Comparison of ENCODE assay signal across 18 cellular contexts in genomic region chr5:149886697-149887470, GRCh38. TPM values are rescaled to one million over a fixed set of nuclear protein-coding genes. Genes with fewer than 3 reads are reported as not detected.
DNase-seq lines count a peak whose midpoint lies in the region; ATAC-seq, FAIRE-seq and TF ChIP-seq lines count a peak whose summit lies in the region.
"Had no signal": no experiment of that assay in that cellular context is flagged by ENCODE, and none has a peak within 500 bp of the region (broad histone marks: within the 10 kb centered on the region; RNA-seq: fewer than 3 reads in every experiment).

No MANE protein-coding gene starts in this region.

- no peak overlapping the region for H3K4me3 ChIP-seq in cardiac muscle cell
- no peak overlapping the region for H3K4me3 ChIP-seq in K562
- no peak overlapping the region for H3K4me3 ChIP-seq in keratinocyte (ENCODE audit: control insufficient read depth in 2 of 3, extremely low read depth in 1 of 3, insufficient read depth in 2 of 3, low read depth in 1 of 3, low read length in 3 of 3)
- no peak overlapping the region for H3K4me3 ChIP-seq in upper lobe of right lung

- CTCF ChIA-PET in K562 (lab: Yijun Ruan, JAX; ENCODE audit: low intra/inter-chr PET ratio): no interaction called here

- 85% methylated on average over 6 of the region's 6 CpGs for WGBS in K562 (ENCODE audit: insufficient coverage, low coverage, missing lambda C conversion rate)

- H3K4me1 ChIP-seq in cardiac muscle cell (ENCODE audit: low read depth): peaks cover 9% of the 10 kb centered on the region
- peaks cover 8 to 11% of the 10 kb centered on the region in 2 experiments for H3K4me1 ChIP-seq in K562 (replicated peaks in 1 of 2; ENCODE audit: control insufficient read depth in 2 of 2, insufficient read depth in 2 of 2, low read length in 2 of 2)
- peaks cover 34% of the 10 kb centered on the region for H3K4me1 ChIP-seq in keratinocyte (ENCODE audit: control insufficient read depth, extremely low read depth, insufficient read depth, low read length)
- H3K4me1 ChIP-seq in upper lobe of right lung: no peaks in the 10 kb centered on the region

- intact Hi-C loops in cardiac septum (cut with DNase I): no loop called here
- intact Hi-C loops in K562 (cut with micrococcal nuclease): no loop called here
- intact Hi-C loops in upper lobe of right lung (cut with DNase I): no loop called here

- TF ChIP-seq POLR2A in K562 (conservative IDR thresholded peaks at IDR 0.05): no peak

- no TSS peak for BruUV-seq in K562 (replicated peaks; lab: Mats Ljungman, UMichigan)

- peak; percentile 32 to 88 for DNase-seq in cardiac muscle cell (ENCODE audit: low read depth in 1 of 2, low spot score in 1 of 2)
- DNase-seq in cardiac septum (ENCODE audit: low spot score): no peak
- DNase-seq in K562 (ENCODE audit: extremely low read depth in 1 of 4, low spot score in 3 of 4): no peak
- DNase-seq in keratinocyte (ENCODE audit: low read depth, low spot score): no peak
- DNase-seq in upper lobe of right lung: no peak
- no peak for DNase-seq in DMS53 treated with DMSO at 0.1 percent for 48 hours (lab: John Stamatoyannopoulos, UW; ENCODE audit: unreplicated experiment)
- DNase-seq in HPDE6-E6E7 (ENCODE audit: extremely low spot score): no peak
- DNase-seq in activated CD4-positive, alpha-beta T cell treated with anti-CD3 and anti-CD28 coated beads, Interleukin-2, amount 50 U/mL, for 4 hours: no peak
- DNase-seq: activated gamma-delta T cell; NCI-H1930; stimulated activated CD4-positive, alpha-beta T cell treated with anti-CD3 and anti-CD28 coated beads, Interleukin-2, amount 100 ng/mL, for 24 hours had no signal

- H3K79me2 ChIP-seq in K562 (ENCODE audit: control insufficient read depth, insufficient read depth, low read length) (no peaks in the 10 kb centered on the region), keratinocyte (ENCODE audit: control insufficient read depth, insufficient read depth, low read length) (no peaks in the 10 kb centered on the region)

- H4K20me1 ChIP-seq in K562 (replicated peaks; ENCODE audit: control insufficient read depth, insufficient read depth, low read length) (no peaks in the 10 kb centered on the region), keratinocyte (ENCODE audit: control insufficient read depth, extremely low read depth, insufficient read depth, low read length) (no peaks in the 10 kb centered on the region)

- H3K4me2 ChIP-seq in K562 (ENCODE audit: insufficient read depth, low read length): peak overlapping the region; percentile 58; the same call in 1 of the 2 replicates
- H3K4me2 ChIP-seq in keratinocyte (ENCODE audit: control insufficient read depth, extremely low read depth, insufficient read depth, low read depth, low read length): peak overlapping the region; percentile 26

- ATAC-seq in K562 (no peak; the same call in 2 of the 3 replicates), upper lobe of right lung (peak; percentile 82)
- ATAC-seq: PC-3 had no signal

- no peaks in the 10 kb centered on the region for H3K36me3 ChIP-seq in cardiac muscle cell
- H3K36me3 ChIP-seq in K562 (ENCODE audit: control insufficient read depth, insufficient read depth, low read length): no peaks in the 10 kb centered on the region
- no peaks in the 10 kb centered on the region for H3K36me3 ChIP-seq in keratinocyte (ENCODE audit: control insufficient read depth in 2 of 2, extremely low read depth in 1 of 2, insufficient read depth in 2 of 2, low read length in 2 of 2)
- H3K36me3 ChIP-seq in upper lobe of right lung: no peaks in the 10 kb centered on the region

- in situ Hi-C loops in K562 (cut with MboI): no loop called here

- no peak overlapping the region for H2AFZ ChIP-seq in K562 (ENCODE audit: low read depth, low read length)
- H2AFZ ChIP-seq in keratinocyte (ENCODE audit: control insufficient read depth, low read length): no peak overlapping the region

- dilution Hi-C loops in keratinocyte (cut with MboI; ENCODE audit: extremely low pct_ligation_motif_present, low sequenced_read_pairs): no loop called here

- H3K9me1 ChIP-seq in K562 (ENCODE audit: control insufficient read depth, insufficient read depth, low read length): no peaks in the 10 kb centered on the region
- no peaks in the 10 kb centered on the region for H3K9me1 ChIP-seq in keratinocyte (ENCODE audit: control insufficient read depth, extremely low read depth, insufficient read depth, low read length)

- H3K27me3 ChIP-seq in cardiac muscle cell (no peaks in the 10 kb centered on the region), K562 (ENCODE audit: control insufficient read depth in 2 of 2, insufficient read depth in 2 of 2, low read length in 2 of 2) (no peaks in the 10 kb centered on the region), keratinocyte (ENCODE audit: control insufficient read depth, extremely low read depth, insufficient read depth, low read length) (no peaks in the 10 kb centered on the region), upper lobe of right lung (no peaks in the 10 kb centered on the region)

- H3K9me3 ChIP-seq in cardiac muscle cell (ENCODE audit: low read depth): no peaks in the 10 kb centered on the region
- no peaks in the 10 kb centered on the region for H3K9me3 ChIP-seq in K562 (replicated peaks; ENCODE audit: control insufficient read depth, insufficient read depth, low read depth, low read length)
- no peaks in the 10 kb centered on the region for H3K9me3 ChIP-seq in keratinocyte (ENCODE audit: control insufficient read depth, low read depth, low read length)
- no peaks in the 10 kb centered on the region for H3K9me3 ChIP-seq in upper lobe of right lung

- TF ChIP-seq RAD21 in K562 (CRISPR knock-in tag; conservative IDR thresholded peaks at IDR 0.05 in 1 of 2, IDR thresholded peaks at IDR 0.05 in 1 of 2): no peak

- no peak for TF ChIP-seq EP300 in K562 (IDR thresholded peaks at IDR 0.05; ENCODE audit: low read length)

- POLR2A ChIA-PET in K562 (lab: Yijun Ruan, JAX): no interaction called here

- H3K27ac ChIP-seq in cardiac muscle cell: peak overlapping the region; percentile 4
- peak overlapping the region; percentile 47; the same call in 1 of the 3 replicates for H3K27ac ChIP-seq in K562 (ENCODE audit: extremely low read depth, low read depth, low read length)
- no peak overlapping the region for H3K27ac ChIP-seq in keratinocyte (ENCODE audit: control insufficient read depth, insufficient read depth, low read length)
- no peak overlapping the region for H3K27ac ChIP-seq in upper lobe of right lung
- H3K27ac ChIP-seq: VCaP had no signal

- H3K9ac ChIP-seq in K562 (ENCODE audit: insufficient read depth in 1 of 2, low read depth in 2 of 2, low read length in 2 of 2): no peak overlapping the region; a peak in 1 of 4 replicates
- H3K9ac ChIP-seq in keratinocyte (ENCODE audit: control insufficient read depth, extremely low read depth, insufficient read depth, low read length): no peak overlapping the region

- no peak for FAIRE-seq in K562 (lab: Jason Lieb, UNC)
- FAIRE-seq in keratinocyte (lab: Jason Lieb, UNC): no peak
- FAIRE-seq: bronchial epithelial cell, GM18507, GM19239 had no signal

- TF ChIP-seq CTCF in cardiac muscle cell (IDR thresholded peaks at IDR 0.05; ENCODE audit: low read depth, low read length): no peak
- TF ChIP-seq CTCF in K562 (IDR thresholded peaks at IDR 0.05 in 2 of 3, conservative IDR thresholded peaks at IDR 0.05 in 1 of 3; ENCODE audit: insufficient read depth in 2 of 3, low read depth in 1 of 3, low read length in 3 of 3): no peak
- TF ChIP-seq CTCF in keratinocyte (optimal IDR thresholded peaks at IDR 0.05 in 1 of 3, IDR thresholded peaks at IDR 0.05 in 1 of 3, conservative IDR thresholded peaks at IDR 0.05 in 1 of 3; ENCODE audit: extremely low read depth in 1 of 3, insufficient read depth in 2 of 3, low read length in 3 of 3): no peak
- no peak for TF ChIP-seq CTCF in upper lobe of right lung (IDR thresholded peaks at IDR 0.05)

TF ChIP-seq in K562, 482 proteins besides CTCF, POLR2A, EP300 and RAD21 (continues in another document):
- TF ChIP-seq SMARCB1 (IDR thresholded peaks at IDR 0.05; ENCODE audit: insufficient read length, low read depth) (no peak), POLR2H (tag; IDR thresholded peaks at IDR 0.05; ENCODE audit: low read depth) (no peak), HMGN3 (IDR thresholded peaks at IDR 0.05; ENCODE audit: borderline replicate concordance, extremely low read depth, insufficient read length, low read depth, low read length) (no peak), YBX1 (IDR thresholded peaks at IDR 0.05) (no peak), MYBL2 (IDR thresholded peaks at IDR 0.05; ENCODE audit: low read depth) (no peak), MYBL2 (CRISPR knock-in tag; IDR thresholded peaks at IDR 0.05; ENCODE audit: borderline replicate concordance) (no peak)

RNA-seq across cellular contexts. Expression of gene PDE6A, which starts 57.7 kb away (rescaled TPM):
- 0.21 TPM in 1 of 2 replicates, not detected in the other for total RNA-seq in cardiac muscle cell
- polyA plus RNA-seq in cardiac muscle cell: not detected in 2 replicates
- 0.13 TPM for total RNA-seq in cardiac septum
- total RNA-seq in K562 (2011; cell fraction: chromatin; rRNA removed; ENCODE audit: low replicate concordance): not detected in 2 replicates
- not detected in 2 replicates for total RNA-seq in K562 (2011; cell fraction: nucleolus; rRNA removed)
- 0.23 TPM in 1 of 2 replicates, not detected in the other for total RNA-seq in K562 (2011; cell fraction: nucleoplasm; rRNA removed)
- not detected in 2 replicates for total RNA-seq in K562 (2014; rRNA removed)
- not detected in 2 replicates for total RNA-seq in K562 (2014; rRNA removed; fragmentation: Illumina TruSeq; extraction: Trizol)
- 0.04 TPM in 2 replicates for total RNA-seq in K562 (2015; rRNA removed; fragmentation: Illumina TruSeq; extraction: Trizol)
- not detected in 2 replicates for total RNA-seq in K562 (2021)
- not detected in 2 replicates for polyA plus RNA-seq in K562 (2011; rRNA removed)
- polyA plus RNA-seq in K562 (2011; cell fraction: cytosol; rRNA removed): 0.03 TPM in 1 of 2 replicates, not detected in the other
- polyA plus RNA-seq in K562 (2011; cell fraction: nucleus; rRNA removed): not detected in 2 replicates
- polyA plus RNA-seq in K562 (2012): 0.04 and 0.05 TPM in 2 replicates
- 0.03 TPM in 1 of 2 replicates, not detected in the other for polyA plus RNA-seq in K562 (2014; fragmentation: Illumina TruSeq; extraction: Trizol)
- under 1 TPM in 1 of 2 experiments, not detected in 1; 0.01 TPM for polyA plus RNA-seq in K562 (2014; fragmentation: Nextera tagmentation; extraction: Ambion mirVana)
- polyA plus RNA-seq in K562 (2014; rRNA removed): 0.01 TPM in 1 of 2 replicates, not detected in the other
- polyA minus RNA-seq in K562 (2011; rRNA and poly(A)+ RNA removed): not detected in 2 replicates
- not detected in 2 replicates for polyA minus RNA-seq in K562 (2011; cell fraction: cytosol; rRNA and poly(A)+ RNA removed)
- polyA minus RNA-seq in K562 (2011; cell fraction: nucleus; rRNA and poly(A)+ RNA removed): not detected in 2 replicates
- 0.03 to 0.05 TPM (median 0.03 TPM) in 3 replicates for polyA plus RNA-seq in keratinocyte
- not detected for polyA plus RNA-seq in keratinocyte (2011; ENCODE audit: low read depth)
- polyA plus RNA-seq in keratinocyte (2011; cell fraction: cytosol; rRNA removed): 0.05 TPM in 1 of 2 replicates, not detected in the other
- 0.03 and 0.05 TPM in 2 replicates for polyA plus RNA-seq in keratinocyte (2011; cell fraction: nucleus; rRNA removed)
- polyA plus RNA-seq in keratinocyte (2012; ENCODE audit: low replicate concordance): 0.03 and 0.14 TPM in 2 replicates
- not detected in 3 replicates for polyA minus RNA-seq in keratinocyte
- polyA minus RNA-seq in keratinocyte (2011; cell fraction: cytosol; rRNA and poly(A)+ RNA removed): not detected
- polyA minus RNA-seq in keratinocyte (2011; cell fraction: nucleus; rRNA and poly(A)+ RNA removed): not detected in 2 replicates
- total RNA-seq in upper lobe of right lung: 0.09 TPM
- total RNA-seq: activated CD8-positive, alpha-beta memory T cell treated with anti-CD3 and anti-CD28 coated beads for 36 hours; bronchial epithelial cell; Calu3; PC-3 had no signal

Comparison
In these comparisons a context has a peak if more than half of its experiments do, and no peak if none do; other contexts are left out.
1. DNase-seq: peak in cardiac muscle cell (2 of 2); none in cardiac septum (single experiment), K562 (0 of 4), keratinocyte (single experiment), upper lobe of right lung (single experiment), DMS53 treated with DMSO at 0.1 percent for 48 hours (single experiment), HPDE6-E6E7 (single experiment) and activated CD4-positive, alpha-beta T cell treated with anti-CD3 and anti-CD28 coated beads, Interleukin-2, amount 50 U/mL, for 4 hours (0 of 2).
2. H3K27ac ChIP-seq: peak in cardiac muscle cell (single experiment) and K562 (single experiment); none in keratinocyte (single experiment) and upper lobe of right lung (single experiment).